28 cellular contexts compared by ENCODE assay signal in the genomic region with DNA sequence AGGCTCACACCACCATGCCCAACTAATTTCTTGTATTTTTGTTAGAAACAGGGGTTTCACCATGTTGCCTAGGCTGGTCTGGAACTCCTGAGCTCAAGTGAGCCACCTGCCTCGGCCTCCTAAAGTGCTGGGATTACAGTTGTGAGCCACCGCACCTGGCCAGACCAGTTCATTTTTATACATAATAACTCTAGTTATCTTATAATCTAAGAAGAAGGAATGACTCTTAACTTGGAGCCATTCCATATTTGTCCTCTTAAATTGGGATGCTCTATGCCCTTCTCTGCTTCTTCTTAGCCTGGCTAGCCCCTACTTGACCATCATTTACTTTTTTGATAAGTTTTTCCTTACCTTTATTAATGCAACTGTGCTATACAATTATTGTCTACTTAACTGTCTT.
"Had no signal": no experiment of that assay in that cellular context is flagged by ENCODE, and none has a peak within 500 bp of the region (broad histone marks: within the 10 kb centered on the region; RNA-seq: fewer than 3 reads in every experiment).

No MANE protein-coding gene starts in this region.

- ATAC-seq: stimulated activated effector memory CD8-positive, alpha-beta T cell treated with anti-CD3 and anti-CD28 coated beads, Interleukin-12 subunit alpha, Interleukin-12 subunit beta, amount 100 ng/mL, for 72 hours; stimulated activated memory B cell treated with anti-CD40 and anti-IgM and Interleukin-4, amounts not matched to agents 10 μg/mL and 1 μg/mL and 100 μg/mL, for 72 hours; stimulated activated naive B cell treated with anti-CD40 and anti-IgM and Interleukin-4, amounts not matched to agents 10 μg/mL and 1 μg/mL and 100 μg/mL, for 72 hours; stimulated activated naive CD8-positive, alpha-beta T cell treated with anti-CD3 and anti-CD28 coated beads, Interleukin-15, amount 100 ng/mL, for 72 hours; stimulated activated naive CD8-positive, alpha-beta T cell treated with anti-CD3 and anti-CD28 coated beads, Interleukin-15, Interleukin-2, amounts not matched to agents 100 U/mL and 50 U/mL, for 24 hours; upper lobe of right lung had no signal

- H3K4me3 ChIP-seq: stomach, suprapubic skin, testis, thoracic aorta, thyroid gland, tibial artery, tibial nerve, transverse colon, upper lobe of left lung, upper lobe of right lung, uterus, vagina had no signal

- H3K4me3 Mint-ChIP-seq: stimulated activated effector memory CD8-positive, alpha-beta T cell treated with anti-CD3 and anti-CD28 coated beads, Interleukin-12 subunit alpha, Interleukin-12 subunit beta, amount 100 ng/mL, for 72 hours; stimulated activated memory B cell treated with anti-CD40 and anti-IgM and Interleukin-4, amounts not matched to agents 10 μg/mL and 1 μg/mL and 100 μg/mL, for 72 hours; stimulated activated naive B cell treated with anti-CD40 and anti-IgM and Interleukin-4, amounts not matched to agents 10 μg/mL and 1 μg/mL and 100 μg/mL, for 72 hours; stimulated activated naive CD8-positive, alpha-beta T cell treated with anti-CD3 and anti-CD28 coated beads, Interleukin-15, amount 100 ng/mL, for 72 hours; stimulated activated naive CD8-positive, alpha-beta T cell treated with anti-CD3 and anti-CD28 coated beads, Interleukin-15, Interleukin-2, amounts not matched to agents 100 ng/mL and 50 ng/mL, for 24 hours; type B pancreatic cell had no signal

- H3K4me1 Mint-ChIP-seq: stimulated activated effector memory CD8-positive, alpha-beta T cell treated with anti-CD3 and anti-CD28 coated beads, Interleukin-12 subunit alpha, Interleukin-12 subunit beta, amount 100 ng/mL, for 72 hours had no signal

- H3K4me1 ChIP-seq: stomach, suprapubic skin, testis, thyroid gland, tibial artery, tibial nerve, transverse colon, upper lobe of left lung, upper lobe of right lung, uterus, vagina had no signal

- H3K27ac ChIP-seq: stomach, suprapubic skin, testis, thoracic aorta, thyroid gland, tibial artery, tibial nerve, transverse colon, upper lobe of left lung, upper lobe of right lung, uterus, vagina had no signal

- H3K36me3 Mint-ChIP-seq: stimulated activated effector memory CD8-positive, alpha-beta T cell treated with anti-CD3 and anti-CD28 coated beads, Interleukin-12 subunit alpha, Interleukin-12 subunit beta, amount 100 ng/mL, for 72 hours; type B pancreatic cell had no signal

- H3K27me3 Mint-ChIP-seq: stimulated activated naive B cell treated with anti-CD40 and anti-IgM and Interleukin-4, amounts not matched to agents 10 μg/mL and 1 μg/mL and 100 μg/mL, for 72 hours; stimulated activated naive CD8-positive, alpha-beta T cell treated with anti-CD3 and anti-CD28 coated beads, Interleukin-15, amount 100 ng/mL, for 72 hours; stimulated activated naive CD8-positive, alpha-beta T cell treated with anti-CD3 and anti-CD28 coated beads, Interleukin-15, Interleukin-2, amounts not matched to agents 100 ng/mL and 50 ng/mL, for 24 hours; type B pancreatic cell had no signal

- DNase-seq: stimulated activated CD4-positive, alpha-beta T cell treated with anti-CD3 and anti-CD28 coated beads, Interleukin-2, amount 100 ng/mL, for 48 hours; stimulated activated CD4-positive, alpha-beta T cell treated with anti-CD3 and anti-CD28 coated beads, Interleukin-4, amount 100 ng/mL, for 1 hour; stimulated activated CD4-positive, alpha-beta T cell treated with anti-CD3 and anti-CD28 coated beads, Interleukin-4, amount 100 ng/mL, for 24 hours; stimulated activated CD4-positive, alpha-beta T cell treated with anti-CD3 and anti-CD28 coated beads, Interleukin-4, amount 100 ng/mL, for 4 hours; stimulated activated CD8-positive, alpha-beta memory T cell treated with anti-CD3 and anti-CD28 coated beads, Interleukin-4, amount 100 ng/mL, for 48 hours; stimulated activated naive B cell treated with anti-CD40 and anti-IgM and Interleukin-4, amounts not matched to agents 10 μg/mL and 1 μg/mL and 100 μg/mL, for 72 hours; stimulated activated naive CD4-positive, alpha-beta T cell; stimulated activated naive CD4-positive, alpha-beta T cell treated with Interleukin-2 at 50 U/mL for 16 hours; stimulated activated naive CD8-positive, alpha-beta T cell treated with anti-CD3 and anti-CD28 coated beads, Interleukin-15, amount 100 ng/mL, for 72 hours; stimulated activated naive CD8-positive, alpha-beta T cell treated with anti-CD3 and anti-CD28 coated beads, Interleukin-15, Interleukin-2, amounts not matched to agents 100 U/mL and 50 U/mL, for 24 hours; stomach; substantia nigra; testis; thyroid gland; tibial artery; transverse colon; trophoblast cell; upper lobe of left lung; upper lobe of right lung; uterus had no signal

- H3K27me3 ChIP-seq: stomach, suprapubic skin, testis, thyroid gland, tibial artery, tibial nerve, transverse colon, upper lobe of left lung, upper lobe of right lung, uterus, vagina had no signal

- H3K9me3 Mint-ChIP-seq: stimulated activated effector memory CD8-positive, alpha-beta T cell treated with anti-CD3 and anti-CD28 coated beads, Interleukin-12 subunit alpha, Interleukin-12 subunit beta, amount 100 ng/mL, for 72 hours; stimulated activated naive CD8-positive, alpha-beta T cell treated with anti-CD3 and anti-CD28 coated beads, Interleukin-15, Interleukin-2, amounts not matched to agents 100 ng/mL and 50 ng/mL, for 24 hours had no signal

- H3K9me3 ChIP-seq: testis, thoracic aorta, thyroid gland, transverse colon, upper lobe of right lung, uterus, vagina had no signal

- H3K36me3 ChIP-seq: stomach, suprapubic skin, thoracic aorta, thyroid gland, tibial artery, tibial nerve, transverse colon, upper lobe of left lung, upper lobe of right lung, uterus, vagina had no signal

- H3K27ac Mint-ChIP-seq: stimulated activated effector memory CD8-positive, alpha-beta T cell treated with anti-CD3 and anti-CD28 coated beads, Interleukin-12 subunit alpha, Interleukin-12 subunit beta, amount 100 ng/mL, for 72 hours; stimulated activated memory B cell treated with anti-CD40 and anti-IgM and Interleukin-4, amounts not matched to agents 10 μg/mL and 1 μg/mL and 100 μg/mL, for 72 hours; stimulated activated naive B cell treated with anti-CD40 and anti-IgM and Interleukin-4, amounts not matched to agents 10 μg/mL and 1 μg/mL and 100 μg/mL, for 72 hours; stimulated activated naive CD8-positive, alpha-beta T cell treated with anti-CD3 and anti-CD28 coated beads, Interleukin-15, amount 100 ng/mL, for 72 hours; stimulated activated naive CD8-positive, alpha-beta T cell treated with anti-CD3 and anti-CD28 coated beads, Interleukin-15, Interleukin-2, amounts not matched to agents 100 ng/mL and 50 ng/mL, for 24 hours; type B pancreatic cell had no signal
